In the genomic region with DNA sequence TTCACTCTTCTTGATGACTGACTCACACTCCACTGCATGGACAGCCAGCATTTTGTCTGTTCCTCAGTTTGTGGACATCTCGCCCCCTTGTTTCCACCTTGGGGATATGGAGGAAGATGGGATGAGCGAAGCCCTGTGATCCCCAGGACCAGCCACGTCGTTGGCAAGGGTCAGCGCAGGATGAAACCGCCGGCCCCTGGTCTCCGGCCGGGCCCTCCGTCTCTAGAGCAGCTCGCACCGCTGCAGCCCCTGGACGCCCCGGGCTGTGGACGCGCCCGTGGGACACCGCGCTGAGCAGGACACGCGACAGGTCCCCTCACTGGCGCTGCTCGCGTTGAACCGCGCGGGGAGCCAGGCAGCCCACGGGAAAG, we compare ENCODE assay signal across 8 cellular contexts. TPM values are rescaled to one million over a fixed set of nuclear protein-coding genes. Genes with fewer than 3 reads are reported as not detected.
A peak's percentile ranks its signal among the peaks of the same experiment; 100 is the strongest.
DNase-seq lines count a peak whose midpoint lies in the region; ATAC-seq and TF ChIP-seq lines count a peak whose summit lies in the region.

No MANE protein-coding gene starts in this region.

- H3K27ac Mint-ChIP-seq in activated naive CD8-positive, alpha-beta T cell treated with anti-CD3 and anti-CD28 coated beads for 36 hours = peak overlapping the region; percentile 22
- peak overlapping the region; percentile 82 for H3K27ac Mint-ChIP-seq in stimulated activated memory B cell treated with anti-CD40 and anti-IgM and Interleukin-4, amounts not matched to agents 10 μg/mL and 1 μg/mL and 100 μg/mL, for 72 hours

- H3K9me3 ChIP-seq in iPS-18a (ENCODE audit: control insufficient read depth, low read depth, low read length) = no peaks in the 10 kb centered on the region

- peaks cover 8% of the 10 kb centered on the region for H3K36me3 ChIP-seq in iPS-18a (ENCODE audit: control insufficient read depth, low read depth, low read length)

- DNase-seq in AG04449 (ENCODE audit: low read depth, low spot score) (no peak), DMS53 (lab: John Stamatoyannopoulos, UW) (no peak), SW 1271 (lab: John Stamatoyannopoulos, UW) (no peak)
- DNase-seq in activated naive CD8-positive, alpha-beta T cell treated with anti-CD3 and anti-CD28 coated beads for 36 hours = no peak

- CTCF ChIA-PET in AG04449 (lab: Yijun Ruan, JAX) = interaction anchor here (1.3 to 2.1 kb wide), 4 partner anchors 8 to 168 kb away, joined by 3 to 20 read pairs (median 7); no protein-coding TSS in a partner anchor

- H3K4me3 Mint-ChIP-seq in activated naive CD8-positive, alpha-beta T cell treated with anti-CD3 and anti-CD28 coated beads for 36 hours = peak overlapping the region; percentile 73
- peak overlapping the region; percentile 87 for H3K4me3 Mint-ChIP-seq in stimulated activated memory B cell treated with anti-CD40 and anti-IgM and Interleukin-4, amounts not matched to agents 10 μg/mL and 1 μg/mL and 100 μg/mL, for 72 hours

- no peaks in the 10 kb centered on the region for H3K27me3 Mint-ChIP-seq in activated naive CD8-positive, alpha-beta T cell treated with anti-CD3 and anti-CD28 coated beads for 36 hours
- no peaks in the 10 kb centered on the region for H3K27me3 Mint-ChIP-seq in stimulated activated memory B cell treated with anti-CD40 and anti-IgM and Interleukin-4, amounts not matched to agents 10 μg/mL and 1 μg/mL and 100 μg/mL, for 72 hours

- peak overlapping the region; percentile 53 for H3K9ac ChIP-seq in iPS-18a (ENCODE audit: low read length)

- TF ChIP-seq CTCF in AG04449 (IDR thresholded peaks at IDR 0.05; ENCODE audit: insufficient read depth, low read length, missing control alignments) = no peak

- ATAC-seq in GM19035 (IDR thresholded peaks at IDR 0.05; ENCODE audit: unreplicated experiment) = peak; percentile 18
- peak; percentile 17 for ATAC-seq in HG03432 (IDR thresholded peaks at IDR 0.05; ENCODE audit: unreplicated experiment)
- ATAC-seq in stimulated activated memory B cell treated with anti-CD40 and anti-IgM and Interleukin-4, amounts not matched to agents 10 μg/mL and 1 μg/mL and 100 μg/mL, for 72 hours = peak; percentile 45

- POLR2A ChIA-PET in AG04449 (lab: Yijun Ruan, JAX) = interaction anchor here (0.6 to 0.7 kb wide), 2 partner anchors 66 to 203 kb away, joined by 4 read pairs; no protein-coding TSS in a partner anchor

- peaks cover 41% of the 10 kb centered on the region for H3K4me1 Mint-ChIP-seq in activated naive CD8-positive, alpha-beta T cell treated with anti-CD3 and anti-CD28 coated beads for 36 hours
- peaks cover 45% of the 10 kb centered on the region for H3K4me1 Mint-ChIP-seq in stimulated activated memory B cell treated with anti-CD40 and anti-IgM and Interleukin-4, amounts not matched to agents 10 μg/mL and 1 μg/mL and 100 μg/mL, for 72 hours

- peak overlapping the region; percentile 72 for H3K4me3 ChIP-seq in AG04449 (ENCODE audit: low read depth, low read length)
- H3K4me3 ChIP-seq in iPS-18a (ENCODE audit: low read length) = peak overlapping the region; percentile 87

- H3K9me3 Mint-ChIP-seq in activated naive CD8-positive, alpha-beta T cell treated with anti-CD3 and anti-CD28 coated beads for 36 hours = no peaks in the 10 kb centered on the region
- H3K9me3 Mint-ChIP-seq in stimulated activated memory B cell treated with anti-CD40 and anti-IgM and Interleukin-4, amounts not matched to agents 10 μg/mL and 1 μg/mL and 100 μg/mL, for 72 hours = no peaks in the 10 kb centered on the region

- H3K27ac ChIP-seq in iPS-18a (ENCODE audit: low read length) = no peak overlapping the region

- peaks cover 10% of the 10 kb centered on the region for H3K36me3 Mint-ChIP-seq in activated naive CD8-positive, alpha-beta T cell treated with anti-CD3 and anti-CD28 coated beads for 36 hours
- peaks cover 6% of the 10 kb centered on the region for H3K36me3 Mint-ChIP-seq in stimulated activated memory B cell treated with anti-CD40 and anti-IgM and Interleukin-4, amounts not matched to agents 10 μg/mL and 1 μg/mL and 100 μg/mL, for 72 hours

- peaks cover 6% of the 10 kb centered on the region for H3K4me1 ChIP-seq in iPS-18a (ENCODE audit: control insufficient read depth, low read depth, low read length)

- H3K27me3 ChIP-seq in iPS-18a (ENCODE audit: control insufficient read depth, insufficient read depth, low read length) = peaks cover 6% of the 10 kb centered on the region

RNA-seq across cellular contexts. Expression of a gene that starts 0.6 kb away (rescaled TPM):
- 10 to 100 TPM; 84.3 to 86.8 TPM for total RNA-seq in activated naive CD8-positive, alpha-beta T cell treated with anti-CD3 and anti-CD28 coated beads for 36 hours
